14 cellular contexts compared by ENCODE assay signal in the genomic region with DNA sequence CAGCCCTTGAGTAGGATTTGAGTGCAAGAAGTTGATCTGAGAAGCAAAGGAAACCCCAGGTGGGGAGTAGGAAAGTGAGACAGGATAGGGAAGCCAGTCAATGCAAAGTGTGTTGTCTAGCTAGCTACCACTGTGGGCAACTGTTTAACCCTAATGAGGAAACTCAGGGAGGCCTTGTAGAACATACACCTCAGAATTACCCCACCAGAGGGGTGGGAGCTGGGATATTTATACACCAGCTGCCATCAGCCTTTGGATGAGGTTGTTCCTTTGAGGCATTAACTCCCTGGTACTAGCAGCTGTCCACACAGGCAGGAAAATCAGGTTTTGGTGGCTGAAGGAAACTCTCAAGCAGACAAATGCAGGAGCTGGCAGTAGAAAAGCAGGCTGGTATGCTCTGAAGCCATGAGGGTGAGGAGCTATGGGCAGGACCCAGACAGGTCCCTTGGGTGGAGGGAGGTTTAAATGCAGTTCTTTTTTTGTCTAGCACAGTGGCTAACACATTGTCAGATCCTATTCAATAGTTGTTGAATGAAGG.
"Had no signal": no experiment of that assay in that cellular context is flagged by ENCODE, and none has a peak within 500 bp of the region (broad histone marks: within the 10 kb centered on the region; RNA-seq: fewer than 3 reads in every experiment).

No MANE protein-coding gene starts in this region.

- H3K27ac ChIP-seq: coronary artery had no signal

- ATAC-seq: body of pancreas; naive thymus-derived CD4-positive, alpha-beta T cell; sciatic nerve; stimulated activated naive CD8-positive, alpha-beta T cell treated with anti-CD3 and anti-CD28 coated beads, Interleukin-15, Interleukin-2, amounts not matched to agents 100 U/mL and 50 U/mL, for 24 hours had no signal

- DNase-seq: activated CD4-positive, alpha-beta T cell treated with anti-CD3 and anti-CD28 coated beads, Interleukin-2, amount 50 U/mL, for 1 hour; activated naive CD4-positive, alpha-beta T cell treated with anti-CD3 and anti-CD28 coated beads, Interleukin-2, amount 50 U/mL, for 16 hours; amniotic stem cell; central memory CD4-positive, alpha-beta T cell; effector CD8-positive, alpha-beta T cell; midbrain; naive thymus-derived CD4-positive, alpha-beta T cell; nucleus accumbens; stimulated activated CD4-positive, alpha-beta T cell treated with anti-CD3 and anti-CD28 coated beads, Interleukin-12 subunit alpha, Interleukin-12 subunit beta, amount 100 ng/mL, for 4 hours; stimulated activated naive CD8-positive, alpha-beta T cell treated with anti-CD3 and anti-CD28 coated beads, Interleukin-15, Interleukin-2, amounts not matched to agents 100 U/mL and 50 U/mL, for 24 hours had no signal

- H3K27me3 ChIP-seq: body of pancreas had no signal

- H3K4me3 ChIP-seq: body of pancreas, coronary artery had no signal

- H3K9me3 ChIP-seq: body of pancreas had no signal

- H3K9me3 Mint-ChIP-seq: naive thymus-derived CD4-positive, alpha-beta T cell; T-helper 1 cell treated with Interleukin-12 subunit alpha and Interleukin-12 subunit beta and Interleukin-4 antibody, amounts not matched to agents 30 μg/mL and 1 μg/mL, for 36 hours had no signal

- H3K36me3 Mint-ChIP-seq: naive thymus-derived CD4-positive, alpha-beta T cell had no signal

- H3K4me3 Mint-ChIP-seq: naive thymus-derived CD4-positive, alpha-beta T cell; T-helper 1 cell treated with Interleukin-12 subunit alpha and Interleukin-12 subunit beta and Interleukin-4 antibody, amounts not matched to agents 30 μg/mL and 1 μg/mL, for 36 hours had no signal

- H3K27ac Mint-ChIP-seq: naive thymus-derived CD4-positive, alpha-beta T cell; T-helper 1 cell treated with Interleukin-12 subunit alpha and Interleukin-12 subunit beta and Interleukin-4 antibody, amounts not matched to agents 30 μg/mL and 1 μg/mL, for 36 hours had no signal
